In genomic region chr1:24126023-24126671, GRCh38 we compare ENCODE assay signal across 13 cellular contexts. TPM values are rescaled to one million over a fixed set of nuclear protein-coding genes. Genes with fewer than 3 reads are reported as not detected.
DNase-seq lines count a peak whose midpoint lies in the region; ATAC-seq lines count a peak whose summit lies in the region.
"Had no signal": no experiment of that assay in that cellular context is flagged by ENCODE, and none has a peak within 500 bp of the region (broad histone marks: within the 10 kb centered on the region; RNA-seq: fewer than 3 reads in every experiment).

No MANE protein-coding gene starts in this region.

- ATAC-seq in HG03039 (IDR thresholded peaks at IDR 0.05; ENCODE audit: unreplicated experiment) = no peak
- ATAC-seq: sciatic nerve had no signal

- H3K4me1 ChIP-seq in ACC112 (ENCODE audit: control insufficient read depth, insufficient read depth, low read length, unreplicated experiment) (peaks cover 21% of the 10 kb centered on the region), neuronal stem cell (ENCODE audit: control insufficient read depth in 2 of 2, insufficient read depth in 1 of 2, low read depth in 1 of 2, low read length in 2 of 2) (no peaks in the 10 kb centered on the region)
- H3K4me1 ChIP-seq: BE2C, HAP-1 had no signal

- no peak overlapping the region for H2AFZ ChIP-seq in ACC112 (ENCODE audit: low read length, unreplicated experiment)
- no peak overlapping the region for H2AFZ ChIP-seq in neuronal stem cell (ENCODE audit: low read length)

- no peaks in the 10 kb centered on the region for H3K79me2 ChIP-seq in ACC112 (ENCODE audit: control insufficient read depth, insufficient read depth, low read length, unreplicated experiment)

- no peak overlapping the region for H3K4ac ChIP-seq in neuronal stem cell (ENCODE audit: low read length)

- H3K4me3 ChIP-seq in ACC112 (ENCODE audit: low read depth, low read length) = no peak overlapping the region
- H3K4me3 ChIP-seq in neuronal stem cell (ENCODE audit: low read length in 2 of 2) = peak overlapping the region in 1 of 2 donors; percentile 13
- H3K4me3 ChIP-seq: HAP-1 had no signal

- no peaks in the 10 kb centered on the region for H3K79me1 ChIP-seq in neuronal stem cell (ENCODE audit: low read depth, low read length)

- no peak overlapping the region for H3K4me2 ChIP-seq in neuronal stem cell (ENCODE audit: insufficient read depth, low read length, poor library complexity, severe bottlenecking)

- H3K18ac ChIP-seq in neuronal stem cell (ENCODE audit: low read length) = no peak overlapping the region

- H3K27ac ChIP-seq in ACC112 (ENCODE audit: low read depth, low read length) (peak overlapping the region; percentile 26; the same call in 1 of the 2 replicates), neuronal stem cell (replicated peaks; ENCODE audit: low read length) (no peak overlapping the region)

- H3K23ac ChIP-seq in neuronal stem cell (ENCODE audit: low read depth, low read length, poor library complexity) = no peak overlapping the region

- WGBS in neuronal stem cell (ENCODE audit: extremely low coverage in 2 of 2, insufficient read length in 2 of 2, insufficient replicate concordance in 1 of 2), 2 donors = no CpG with 5 or more reads among the region's 6 CpGs

- H4K8ac ChIP-seq in neuronal stem cell (ENCODE audit: low read depth, low read length) = no peak overlapping the region

- H3K9ac ChIP-seq in neuronal stem cell (ENCODE audit: low read depth, low read length, poor library complexity) = no peak overlapping the region

- H2BK12ac ChIP-seq in neuronal stem cell (ENCODE audit: low read length) = no peak overlapping the region

- H2AK5ac ChIP-seq in neuronal stem cell (ENCODE audit: low read depth, low read length) = no peak overlapping the region

- no peak overlapping the region for H4K91ac ChIP-seq in neuronal stem cell (ENCODE audit: low read depth, low read length, poor library complexity)

- no peak overlapping the region for H3K14ac ChIP-seq in neuronal stem cell (ENCODE audit: low read length)

- H3K27me3 ChIP-seq in ACC112 (ENCODE audit: insufficient read depth, low read length) (no peaks in the 10 kb centered on the region), neuronal stem cell (ENCODE audit: control insufficient read depth in 3 of 3, insufficient read depth in 3 of 3, low read depth in 1 of 3, low read length in 3 of 3) (peaks cover 0 to 2% (median 0%) of the 10 kb centered on the region in 3 experiments)
- H3K27me3 ChIP-seq: BE2C had no signal

- DNase-seq in HCEC 1CT (peak; percentile 62), amniotic epithelial cell (ENCODE audit: low read depth) (peak; percentile 53), hepatic stellate cell (ENCODE audit: low spot score) (peak; percentile 64), Kasumi-1 (lab: John Stamatoyannopoulos, UW) (no peak), DMS53 (lab: John Stamatoyannopoulos, UW) (no peak), neuronal stem cell (ENCODE audit: low spot score) (no peak)
- DNase-seq: BE2C, NCI-H1694 treated with DMSO at 0.1 percent for 48 hours, NCI-H69 had no signal

- no peak overlapping the region for H2BK15ac ChIP-seq in neuronal stem cell (ENCODE audit: low read length)

- H2BK120ac ChIP-seq in neuronal stem cell (ENCODE audit: low read depth, low read length) = no peak overlapping the region

- H3K36me3 ChIP-seq in ACC112 (ENCODE audit: insufficient read depth, low read length) (peaks cover 4% of the 10 kb centered on the region; the same call in 1 of the 2 replicates), neuronal stem cell (replicated peaks in 1 of 2; ENCODE audit: control insufficient read depth in 2 of 2, insufficient read depth in 2 of 2, low read length in 2 of 2) (no peaks in the 10 kb centered on the region)
- H3K36me3 ChIP-seq: BE2C, HAP-1 had no signal

- H2BK5ac ChIP-seq in neuronal stem cell (ENCODE audit: low read length) = no peak overlapping the region

- peaks cover 0 to 2% of the 10 kb centered on the region in 2 donors for H3K9me3 ChIP-seq in neuronal stem cell (replicated peaks in 1 of 2; ENCODE audit: control insufficient read depth in 2 of 2, insufficient read depth in 1 of 2, low read depth in 1 of 2, low read length in 2 of 2)
- H3K9me3 ChIP-seq: BE2C had no signal

RNA-seq across cellular contexts. Expression of gene MYOM3, which starts 14.2 kb away (rescaled TPM):
- 0.18 TPM for polyA plus RNA-seq in neuronal stem cell (2013, experiment 1 of 2)
- polyA plus RNA-seq in neuronal stem cell (2013, experiment 2 of 2) = 0.10 TPM

RNA-seq across cellular contexts. Expression of gene IL22RA1, which starts 16.8 kb away (rescaled TPM):
- polyA plus RNA-seq in neuronal stem cell (2013, experiment 1 of 2) = 0.03 TPM
- polyA plus RNA-seq in neuronal stem cell (2013, experiment 2 of 2) = 0.03 TPM

Comparison
In these comparisons a context has a peak if more than half of its experiments do, and no peak if none do; other contexts are left out.
1. DNase-seq: peak in HCEC 1CT (single experiment), amniotic epithelial cell (single experiment) and hepatic stellate cell (single experiment); none in Kasumi-1 (0 of 2), DMS53 (single experiment) and neuronal stem cell (single experiment).